1 cellular context compared by ENCODE assay signal in the genomic region with DNA sequence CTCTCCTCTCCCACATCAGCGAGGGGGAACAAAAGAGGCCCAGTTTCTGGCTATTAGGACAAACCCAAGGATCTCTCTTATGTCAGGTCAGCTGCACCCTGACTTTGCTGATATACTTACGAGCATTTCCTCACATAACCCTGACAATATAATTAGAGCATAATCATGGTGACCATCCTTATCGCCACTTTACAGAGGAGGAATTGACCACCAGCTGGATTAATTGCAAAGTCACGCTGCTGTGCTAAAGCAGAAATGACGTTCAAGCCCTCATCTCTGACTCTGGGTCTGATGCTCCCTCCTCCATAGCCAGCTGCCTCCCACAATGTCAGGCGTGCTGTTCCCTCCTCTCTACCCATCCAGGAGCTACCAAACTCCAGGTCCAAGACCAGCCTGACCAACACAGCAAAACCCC.
TF ChIP-seq lines count a peak whose summit lies in the region.

No MANE protein-coding gene starts in this region.

TF ChIP-seq in K562, 482 proteins besides CTCF, POLR2A, EP300 and RAD21 (continued from another document and continues in another):
- no peak for TF ChIP-seq ZBTB9 (CRISPR knock-in tag; IDR thresholded peaks at IDR 0.05)
- TF ChIP-seq GTF2B (IDR thresholded peaks at IDR 0.05; ENCODE audit: extremely low read depth, insufficient read length): no peak
- no peak for TF ChIP-seq GTF3C2 (IDR thresholded peaks at IDR 0.05; ENCODE audit: borderline replicate concordance, extremely low read depth, insufficient read length)
- TF ChIP-seq, protein P1, sequence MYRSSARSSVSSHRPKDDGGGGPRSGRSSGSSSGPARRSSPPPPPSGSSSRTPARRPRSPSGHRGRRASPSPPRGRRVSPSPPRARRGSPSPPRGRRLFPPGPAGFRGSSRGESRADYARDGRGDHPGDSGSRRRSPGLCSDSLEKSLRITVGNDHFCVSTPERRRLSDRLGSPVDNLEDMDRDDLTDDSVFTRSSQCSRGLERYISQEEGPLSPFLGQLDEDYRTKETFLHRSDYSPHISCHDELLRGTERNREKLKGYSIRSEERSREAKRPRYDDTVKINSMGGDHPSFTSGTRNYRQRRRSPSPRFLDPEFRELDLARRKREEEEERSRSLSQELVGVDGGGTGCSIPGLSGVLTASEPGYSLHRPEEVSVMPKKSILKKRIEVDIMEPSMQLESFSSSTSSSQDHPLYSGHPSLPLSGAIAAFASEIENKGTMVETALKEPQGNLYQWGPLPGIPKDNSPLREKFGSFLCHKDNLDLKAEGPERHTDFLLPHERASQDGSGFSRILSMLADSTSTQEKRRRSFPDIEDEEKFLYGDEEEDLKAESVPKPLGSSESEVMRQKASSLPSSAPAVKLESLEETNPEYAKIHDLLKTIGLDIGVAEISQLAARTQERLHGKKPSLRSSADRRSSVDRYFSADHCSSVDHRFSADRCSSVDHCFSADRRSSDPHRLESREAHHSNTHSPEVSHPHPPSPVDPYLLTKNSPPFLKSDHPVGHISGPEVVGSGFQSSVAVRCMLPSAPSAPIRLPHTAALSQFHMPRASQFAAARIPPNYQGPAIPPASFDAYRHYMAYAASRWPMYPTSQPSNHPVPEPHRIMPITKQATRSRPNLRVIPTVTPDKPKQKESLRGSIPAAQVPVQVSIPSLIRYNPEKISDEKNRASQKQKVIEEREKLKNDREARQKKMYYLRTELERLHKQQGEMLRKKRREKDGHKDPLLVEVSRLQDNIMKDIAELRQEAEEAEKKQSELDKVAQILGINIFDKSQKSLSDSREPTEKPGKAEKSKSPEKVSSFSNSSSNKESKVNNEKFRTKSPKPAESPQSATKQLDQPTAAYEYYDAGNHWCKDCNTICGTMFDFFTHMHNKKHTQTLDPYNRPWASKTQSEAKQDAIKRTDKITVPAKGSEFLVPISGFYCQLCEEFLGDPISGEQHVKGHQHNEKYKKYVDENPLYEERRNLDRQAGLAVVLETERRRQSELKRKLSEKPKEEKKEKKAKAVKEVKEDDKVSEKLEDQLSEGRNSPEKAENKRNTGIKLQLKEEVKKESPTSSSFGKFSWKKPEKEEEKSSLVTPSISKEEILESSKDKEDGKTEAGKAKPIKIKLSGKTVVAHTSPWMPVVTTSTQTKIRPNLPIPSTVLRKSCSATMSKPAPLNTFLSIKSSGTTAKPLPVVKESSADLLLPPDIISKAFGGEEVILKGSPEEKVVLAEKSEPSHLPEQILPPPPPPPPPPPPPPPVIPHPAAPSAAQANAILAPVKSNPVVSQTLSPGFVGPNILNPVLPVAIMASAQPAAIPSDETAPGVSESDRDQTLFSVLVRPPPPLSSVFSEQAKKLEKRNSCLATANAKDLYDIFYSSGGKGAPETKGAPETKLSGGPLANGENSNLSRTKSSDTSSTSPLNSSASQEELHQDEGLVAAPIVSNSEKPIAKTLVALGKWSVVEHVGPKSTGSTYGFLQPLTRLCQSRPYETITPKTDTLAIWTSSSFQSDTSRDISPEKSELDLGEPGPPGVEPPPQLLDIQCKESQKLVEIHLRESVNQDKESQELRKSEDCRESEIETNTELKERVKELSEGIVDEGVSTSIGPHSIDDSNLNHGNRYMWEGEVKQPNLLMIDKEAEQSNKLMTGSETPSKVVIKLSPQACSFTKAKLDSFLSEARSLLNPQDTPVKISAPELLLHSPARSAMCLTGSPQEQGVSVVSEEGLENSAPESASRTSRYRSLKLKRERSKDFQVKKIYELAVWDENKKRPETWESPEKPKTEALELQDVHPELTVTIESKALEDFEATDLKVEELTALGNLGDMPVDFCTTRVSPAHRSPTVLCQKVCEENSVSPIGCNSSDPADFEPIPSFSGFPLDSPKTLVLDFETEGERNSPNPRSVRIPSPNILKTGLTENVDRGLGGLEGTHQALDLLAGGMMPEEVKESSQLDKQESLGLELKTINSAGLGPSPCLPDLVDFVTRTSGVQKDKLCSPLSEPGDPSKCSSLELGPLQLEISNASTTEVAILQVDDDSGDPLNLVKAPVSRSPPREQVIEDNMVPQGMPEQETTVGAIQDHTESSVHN (IDR thresholded peaks at IDR 0.05; ENCODE audit: borderline replicate concordance in 1 of 2, low read depth in 1 of 2): peak in 1 of 2 experiments; percentile 91; a peak in 2 of 4 replicates
- no peak for TF ChIP-seq ZNF354B (CRISPR knock-in tag; IDR thresholded peaks at IDR 0.05)
- peak; percentile 78 for TF ChIP-seq SMARCE1 (IDR thresholded peaks at IDR 0.05)
- peak; percentile 71 for TF ChIP-seq STAT5A (IDR thresholded peaks at IDR 0.05; ENCODE audit: borderline replicate concordance, low read length)
- TF ChIP-seq CTCFL (IDR thresholded peaks at IDR 0.05; ENCODE audit: borderline replicate concordance, insufficient read depth, low read depth, low read length, poor library complexity, severe bottlenecking): no peak
- TF ChIP-seq, protein P2, sequence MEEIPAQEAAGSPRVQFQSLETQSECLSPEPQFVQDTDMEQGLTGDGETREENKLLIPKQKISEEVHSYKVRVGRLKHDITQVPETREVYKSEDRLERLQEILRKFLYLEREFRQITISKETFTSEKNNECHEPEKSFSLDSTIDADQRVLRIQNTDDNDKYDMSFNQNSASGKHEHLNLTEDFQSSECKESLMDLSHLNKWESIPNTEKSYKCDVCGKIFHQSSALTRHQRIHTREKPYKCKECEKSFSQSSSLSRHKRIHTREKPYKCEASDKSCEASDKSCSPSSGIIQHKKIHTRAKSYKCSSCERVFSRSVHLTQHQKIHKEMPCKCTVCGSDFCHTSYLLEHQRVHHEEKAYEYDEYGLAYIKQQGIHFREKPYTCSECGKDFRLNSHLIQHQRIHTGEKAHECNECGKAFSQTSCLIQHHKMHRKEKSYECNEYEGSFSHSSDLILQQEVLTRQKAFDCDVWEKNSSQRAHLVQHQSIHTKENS (CRISPR knock-in tag; IDR thresholded peaks at IDR 0.05): no peak
- no peak for TF ChIP-seq HMGN3 (IDR thresholded peaks at IDR 0.05; ENCODE audit: borderline replicate concordance, extremely low read depth, insufficient read length, low read depth, low read length)
- no peak for TF ChIP-seq ZNF174 (CRISPR knock-in tag; IDR thresholded peaks at IDR 0.05)
- TF ChIP-seq, protein P3, sequence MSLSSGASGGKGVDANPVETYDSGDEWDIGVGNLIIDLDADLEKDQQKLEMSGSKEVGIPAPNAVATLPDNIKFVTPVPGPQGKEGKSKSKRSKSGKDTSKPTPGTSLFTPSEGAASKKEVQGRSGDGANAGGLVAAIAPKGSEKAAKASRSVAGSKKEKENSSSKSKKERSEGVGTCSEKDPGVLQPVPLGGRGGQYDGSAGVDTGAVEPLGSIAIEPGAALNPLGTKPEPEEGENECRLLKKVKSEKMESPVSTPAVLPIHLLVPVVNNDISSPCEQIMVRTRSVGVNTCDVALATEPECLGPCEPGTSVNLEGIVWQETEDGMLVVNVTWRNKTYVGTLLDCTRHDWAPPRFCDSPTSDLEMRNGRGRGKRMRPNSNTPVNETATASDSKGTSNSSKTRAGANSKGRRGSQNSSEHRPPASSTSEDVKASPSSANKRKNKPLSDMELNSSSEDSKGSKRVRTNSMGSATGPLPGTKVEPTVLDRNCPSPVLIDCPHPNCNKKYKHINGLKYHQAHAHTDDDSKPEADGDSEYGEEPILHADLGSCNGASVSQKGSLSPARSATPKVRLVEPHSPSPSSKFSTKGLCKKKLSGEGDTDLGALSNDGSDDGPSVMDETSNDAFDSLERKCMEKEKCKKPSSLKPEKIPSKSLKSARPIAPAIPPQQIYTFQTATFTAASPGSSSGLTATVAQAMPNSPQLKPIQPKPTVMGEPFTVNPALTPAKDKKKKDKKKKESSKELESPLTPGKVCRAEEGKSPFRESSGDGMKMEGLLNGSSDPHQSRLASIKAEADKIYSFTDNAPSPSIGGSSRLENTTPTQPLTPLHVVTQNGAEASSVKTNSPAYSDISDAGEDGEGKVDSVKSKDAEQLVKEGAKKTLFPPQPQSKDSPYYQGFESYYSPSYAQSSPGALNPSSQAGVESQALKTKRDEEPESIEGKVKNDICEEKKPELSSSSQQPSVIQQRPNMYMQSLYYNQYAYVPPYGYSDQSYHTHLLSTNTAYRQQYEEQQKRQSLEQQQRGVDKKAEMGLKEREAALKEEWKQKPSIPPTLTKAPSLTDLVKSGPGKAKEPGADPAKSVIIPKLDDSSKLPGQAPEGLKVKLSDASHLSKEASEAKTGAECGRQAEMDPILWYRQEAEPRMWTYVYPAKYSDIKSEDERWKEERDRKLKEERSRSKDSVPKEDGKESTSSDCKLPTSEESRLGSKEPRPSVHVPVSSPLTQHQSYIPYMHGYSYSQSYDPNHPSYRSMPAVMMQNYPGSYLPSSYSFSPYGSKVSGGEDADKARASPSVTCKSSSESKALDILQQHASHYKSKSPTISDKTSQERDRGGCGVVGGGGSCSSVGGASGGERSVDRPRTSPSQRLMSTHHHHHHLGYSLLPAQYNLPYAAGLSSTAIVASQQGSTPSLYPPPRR (CRISPR knock-in tag; IDR thresholded peaks at IDR 0.05; ENCODE audit: borderline replicate concordance): no peak
- TF ChIP-seq, protein P4, sequence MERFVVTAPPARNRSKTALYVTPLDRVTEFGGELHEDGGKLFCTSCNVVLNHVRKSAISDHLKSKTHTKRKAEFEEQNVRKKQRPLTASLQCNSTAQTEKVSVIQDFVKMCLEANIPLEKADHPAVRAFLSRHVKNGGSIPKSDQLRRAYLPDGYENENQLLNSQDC (CRISPR knock-in tag; IDR thresholded peaks at IDR 0.05): no peak
- no peak for TF ChIP-seq DNMT1 (IDR thresholded peaks at IDR 0.05)
- TF ChIP-seq, protein P5, sequence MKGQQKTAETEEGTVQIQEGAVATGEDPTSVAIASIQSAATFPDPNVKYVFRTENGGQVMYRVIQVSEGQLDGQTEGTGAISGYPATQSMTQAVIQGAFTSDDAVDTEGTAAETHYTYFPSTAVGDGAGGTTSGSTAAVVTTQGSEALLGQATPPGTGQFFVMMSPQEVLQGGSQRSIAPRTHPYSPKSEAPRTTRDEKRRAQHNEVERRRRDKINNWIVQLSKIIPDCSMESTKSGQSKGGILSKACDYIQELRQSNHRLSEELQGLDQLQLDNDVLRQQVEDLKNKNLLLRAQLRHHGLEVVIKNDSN (CRISPR knock-in tag; IDR thresholded peaks at IDR 0.05): no peak
- TF ChIP-seq ZNF232 (CRISPR knock-in tag; IDR thresholded peaks at IDR 0.05): no peak
- no peak for TF ChIP-seq ZNF76 (CRISPR knock-in tag; IDR thresholded peaks at IDR 0.05; ENCODE audit: borderline replicate concordance)
- no peak for TF ChIP-seq RBM15 (IDR thresholded peaks at IDR 0.05; ENCODE audit: insufficient read depth, low read length)
- no peak for TF ChIP-seq XRCC3 (IDR thresholded peaks at IDR 0.05)
- no peak for TF ChIP-seq MLX (CRISPR knock-in tag; conservative IDR thresholded peaks at IDR 0.05)
- no peak for TF ChIP-seq COPS2 (conservative IDR thresholded peaks at IDR 0.05)
- no peak for TF ChIP-seq MAZ (CRISPR knock-in tag; conservative IDR thresholded peaks at IDR 0.05 in 1 of 2, IDR thresholded peaks at IDR 0.05 in 1 of 2)
- TF ChIP-seq ZNF239 (CRISPR knock-in tag; IDR thresholded peaks at IDR 0.05): no peak
- TF ChIP-seq POLR3A (IDR thresholded peaks at IDR 0.05; ENCODE audit: borderline replicate concordance, extremely low read depth, insufficient read depth, insufficient read length): no peak
- peak; percentile 55; the same call in 1 of the 2 replicates for TF ChIP-seq ESRRA (IDR thresholded peaks at IDR 0.05; ENCODE audit: borderline replicate concordance, low read depth)
- no peak for TF ChIP-seq PTRF (tag; IDR thresholded peaks at IDR 0.05)
- TF ChIP-seq SMAD1 (IDR thresholded peaks at IDR 0.05; ENCODE audit: low read depth, low read length, partially characterized antibody): no peak
